10 cellular contexts compared by ENCODE assay signal in the genomic region with DNA sequence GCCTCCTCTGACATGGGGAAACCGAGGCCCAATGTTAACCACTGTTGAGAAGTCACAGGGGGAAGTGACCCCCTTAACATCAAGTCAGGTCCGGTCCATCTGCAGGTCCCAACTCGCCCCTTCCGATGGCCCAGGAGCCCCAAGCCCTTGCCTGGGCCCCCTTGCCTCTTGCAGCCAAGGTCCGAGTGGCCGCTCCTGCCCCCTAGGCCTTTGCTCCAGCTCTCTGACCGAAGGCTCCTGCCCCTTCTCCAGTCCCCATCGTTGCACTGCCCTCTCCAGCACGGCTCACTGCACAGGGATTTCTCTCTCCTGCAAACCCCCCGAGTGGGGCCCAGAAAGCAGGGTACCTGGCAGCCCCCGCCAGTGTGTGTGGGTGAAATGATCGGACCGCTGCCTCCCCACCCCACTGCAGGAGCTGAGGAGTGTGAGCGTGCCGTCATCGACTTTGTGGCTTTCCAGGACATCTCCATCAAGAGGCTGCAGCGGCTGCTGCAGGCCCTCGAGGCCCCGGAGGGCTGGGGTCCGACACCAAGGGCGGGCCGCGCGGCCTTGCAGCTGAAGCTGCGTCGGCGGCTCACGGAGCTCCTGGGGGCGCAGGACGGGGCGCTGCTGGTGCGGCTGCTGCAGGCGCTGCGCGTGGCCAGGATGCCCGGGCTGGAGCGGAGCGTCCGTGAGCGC. TPM values are rescaled to one million over a fixed set of nuclear protein-coding genes. Genes with fewer than 3 reads are reported as not detected.
DNase-seq lines count a peak whose midpoint lies in the region; ATAC-seq and TF ChIP-seq lines count a peak whose summit lies in the region.
"Had no signal": no experiment of that assay in that cellular context is flagged by ENCODE, and none has a peak within 500 bp of the region (broad histone marks: within the 10 kb centered on the region; RNA-seq: fewer than 3 reads in every experiment).

No MANE protein-coding gene starts in this region.

- WGBS in heart right ventricle, 2 donors = 80 to 87% methylated on average over 40 of the region's 40 CpGs

- TF ChIP-seq CTCF in heart right ventricle (IDR thresholded peaks at IDR 0.05) = no peak
- TF ChIP-seq CTCF in upper lobe of right lung (IDR thresholded peaks at IDR 0.05) = no peak

- H3K9me3 ChIP-seq in heart right ventricle (no peaks in the 10 kb centered on the region), upper lobe of right lung (no peaks in the 10 kb centered on the region)

- H3K27ac ChIP-seq in heart right ventricle (peak overlapping the region in 7 of 10 donors; percentile 38 to 93 (median 65)), upper lobe of right lung (no peak overlapping the region)

- intact Hi-C loops in Right ventricle myocardium inferior (cut with DNase I) (no loop called here), left cardiac atrium (cut with DNase I) (no loop called here), heart right ventricle (cut with DNase I) (no loop called here), upper lobe of right lung (cut with DNase I) (no loop called here)

- ATAC-seq in Right ventricle myocardium inferior (no peak), left cardiac atrium (no peak), heart right ventricle (no peak), upper lobe of right lung (no peak)

- DNase-seq in Right ventricle myocardium inferior (ENCODE audit: missing footprints) (peak; percentile 33), left cardiac atrium (no peak), heart right ventricle (no peak), upper lobe of right lung (no peak), NCI-H2171 (lab: John Stamatoyannopoulos, UW) (no peak), NCI-H526 treated with DMSO at 0.1 percent for 48 hours (lab: John Stamatoyannopoulos, UW) (no peak)
- DNase-seq: HFFc6, mesendoderm, T-helper 1 cell had no signal

- H3K27me3 ChIP-seq in heart right ventricle (no peaks in the 10 kb centered on the region), upper lobe of right lung (no peaks in the 10 kb centered on the region)

- H3K36me3 ChIP-seq in heart right ventricle (peaks cover 0 to 73% (median 5%) of the 10 kb centered on the region in 9 donors), upper lobe of right lung (peaks cover 15% of the 10 kb centered on the region)

- H3K4me1 ChIP-seq in heart right ventricle (peaks cover 22 to 64% (median 53%) of the 10 kb centered on the region in 9 donors), upper lobe of right lung (peaks cover 16% of the 10 kb centered on the region)

- no peak overlapping the region for H3K4me3 ChIP-seq in heart right ventricle
- peak overlapping the region; percentile 29 for H3K4me3 ChIP-seq in upper lobe of right lung

RNA-seq across cellular contexts. Expression of gene TNFRSF6B, which starts 1.6 kb away (rescaled TPM):
- 1.0 TPM for total RNA-seq in Right ventricle myocardium inferior
- total RNA-seq in left cardiac atrium = 10 to 100 TPM in 1 of 2 donors, 1 to 10 TPM in 1; 1.4 to 10.1 TPM
- 1 to 10 TPM in 4 of 10 donors, under 1 TPM in 6; 0.26 to 5.1 (median 0.57) TPM for total RNA-seq in heart right ventricle
- polyA plus RNA-seq in heart right ventricle = 10 to 100 TPM; 11.7 to 12.5 TPM
- total RNA-seq in upper lobe of right lung = 14.4 TPM
- total RNA-seq: activated T-helper 2 cell treated with anti-CD3 and anti-CD28 coated beads, Interferon-gamma antibody, Interleukin-2, Interleukin-4, amounts not matched to agents 10 μg/mL and 5 μg/mL and 100 μg/mL, durations not matched to agents 14 hours and 24 hours and 36 hours had no signal

RNA-seq across cellular contexts. Expression of gene ARFRP1, which starts 9.8 kb away (rescaled TPM):
- total RNA-seq in Right ventricle myocardium inferior (34.2 TPM), left cardiac atrium (10 to 100 TPM; 36.8 to 44.9 TPM), heart right ventricle (10 to 100 TPM; 34.9 to 51.6 (median 38.8) TPM), upper lobe of right lung (49.4 TPM)
- polyA plus RNA-seq in heart right ventricle = 10 to 100 TPM; 43.2 to 59.1 TPM

RNA-seq across cellular contexts. Expression of gene ZGPAT, which starts 9.8 kb away (rescaled TPM):
- total RNA-seq in Right ventricle myocardium inferior (15.1 TPM), left cardiac atrium (10 to 100 TPM; 16.4 to 18.6 TPM), heart right ventricle (10 to 100 TPM; 11.8 to 21.7 (median 14.7) TPM), upper lobe of right lung (27.6 TPM)
- polyA plus RNA-seq in heart right ventricle = 10 to 100 TPM; 26.5 to 44.7 TPM

RNA-seq across cellular contexts. Expression of gene LIME1, which starts 38.5 kb away (rescaled TPM):
- 1.6 TPM for total RNA-seq in Right ventricle myocardium inferior
- total RNA-seq in left cardiac atrium = 1 to 10 TPM; 3.6 to 3.7 TPM
- total RNA-seq in heart right ventricle = 1 to 10 TPM in 9 of 10 donors, under 1 TPM in 1; 0.79 to 4.1 (median 2.7) TPM
- 10 to 100 TPM in 1 of 2 donors, 1 to 10 TPM in 1; 4.9 to 15.7 TPM for polyA plus RNA-seq in heart right ventricle
- total RNA-seq in upper lobe of right lung = 7.8 TPM

RNA-seq across cellular contexts. Expression of gene RTEL1, which starts 39.9 kb away (rescaled TPM):
- total RNA-seq in Right ventricle myocardium inferior = 9.0 TPM
- total RNA-seq in left cardiac atrium = 10 to 100 TPM; 13.5 to 17.3 TPM
- total RNA-seq in heart right ventricle = 10 to 100 TPM in 5 of 10 donors, 1 to 10 TPM in 5; 6.1 to 14.5 (median 10.3) TPM
- 10 to 100 TPM in 1 of 2 donors, 1 to 10 TPM in 1; 5.3 to 18.8 TPM for polyA plus RNA-seq in heart right ventricle
- total RNA-seq in upper lobe of right lung = 26.7 TPM
